ENCODE assay signal across 16 cellular contexts in the genomic region with DNA sequence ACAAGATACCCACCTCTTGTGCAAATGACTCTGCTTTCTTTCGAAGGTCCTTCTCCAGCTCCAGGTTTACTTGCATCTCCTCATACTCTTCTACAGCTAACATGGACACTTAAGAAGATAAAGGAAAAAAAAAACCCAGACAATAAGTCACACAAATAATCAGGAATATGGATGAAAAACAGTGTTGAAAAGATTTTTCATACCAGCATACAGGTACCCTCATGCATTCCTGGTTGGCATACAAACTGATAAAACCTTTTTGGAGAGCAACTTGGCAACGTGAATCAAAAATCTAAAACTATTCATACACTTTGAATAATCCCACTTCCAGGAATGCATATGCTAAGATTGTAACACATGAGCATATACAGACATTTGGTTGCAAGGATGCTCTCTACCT.
A peak's percentile ranks its signal among the peaks of the same experiment; 100 is the strongest.
DNase-seq lines count a peak whose midpoint lies in the region; TF ChIP-seq lines count a peak whose summit lies in the region.
"Had no signal": no experiment of that assay in that cellular context is flagged by ENCODE, and none has a peak within 500 bp of the region (broad histone marks: within the 10 kb centered on the region; RNA-seq: fewer than 3 reads in every experiment).

No MANE protein-coding gene starts in this region.

- no peak overlapping the region for H3K9ac ChIP-seq in parathyroid adenoma
- H3K9ac ChIP-seq: BLaER1 treated with 17β-estradiol and CSF1 and Interleukin-3, amounts not matched to agents 10 nM and 100 nM had no signal

- peak overlapping the region; percentile 40 for H2AFZ ChIP-seq in parathyroid adenoma

- H3K79me2 ChIP-seq in parathyroid adenoma, result no peaks in the 10 kb centered on the region

- H3K4me3 ChIP-seq in dorsolateral prefrontal cortex (no peak overlapping the region), parathyroid adenoma (ENCODE audit: low read depth, low read length) (no peak overlapping the region)
- H3K4me3 ChIP-seq: A549; BLaER1 treated with 17β-estradiol and CSF1 and Interleukin-3, amounts not matched to agents 10 nM and 100 nM had no signal

- intact Hi-C loops in dorsolateral prefrontal cortex (cut with DNase I), result loop anchor here in 1 of 2 donors (10.0 kb wide), 1 partner anchor 50 kb away; no protein-coding TSS in a partner anchor

- H3K4me1 ChIP-seq in parathyroid adenoma, result peaks cover 17% of the 10 kb centered on the region

- no peaks in the 10 kb centered on the region for H3K36me3 ChIP-seq in parathyroid adenoma (ENCODE audit: control insufficient read depth, insufficient read depth, low read length)

- H3K4me2 ChIP-seq in parathyroid adenoma (ENCODE audit: low read length), result no peak overlapping the region
- H3K4me2 ChIP-seq: A549; BLaER1 treated with 17β-estradiol and CSF1 and Interleukin-3, amounts not matched to agents 10 nM and 100 nM had no signal

- DNase-seq in dorsolateral prefrontal cortex (no peak), mesenteric fat pad (ENCODE audit: low spot score) (no peak)
- DNase-seq in activated CD4-positive, alpha-beta T cell treated with anti-CD3 and anti-CD28 coated beads, Interleukin-2, amount 50 U/mL, for 48 hours, result no peak
- DNase-seq: AML-193; Caco-2; Calu3; CD4-positive, alpha-beta T cell; CD8-positive, alpha-beta T cell; DMS79 treated with DMSO at 0.1 percent for 48 hours; GF-D8 had no signal

- no peaks in the 10 kb centered on the region for H3K27me3 ChIP-seq in dorsolateral prefrontal cortex
- no peaks in the 10 kb centered on the region for H3K27me3 ChIP-seq in parathyroid adenoma (ENCODE audit: control insufficient read depth, insufficient read depth, low read length)
- H3K27me3 ChIP-seq: BLaER1 treated with 17β-estradiol and CSF1 and Interleukin-3, amounts not matched to agents 10 nM and 100 nM had no signal

- H3K27ac ChIP-seq in dorsolateral prefrontal cortex (peak overlapping the region in 32 of 59 donors; percentile 2 to 80 (median 46)), parathyroid adenoma (peak overlapping the region; percentile 74), temporal lobe (ENCODE audit: low read depth, low read length) (peak overlapping the region; percentile 24)
- H3K27ac ChIP-seq: 22Rv1; A549; BLaER1 treated with 17β-estradiol and CSF1 and Interleukin-3, amounts not matched to agents 10 nM and 100 nM; C4-2B had no signal

- TF ChIP-seq CTCF in dorsolateral prefrontal cortex (IDR thresholded peaks at IDR 0.05 in 54 of 56, conservative IDR thresholded peaks at IDR 0.05 in 2 of 56; ENCODE audit: low read depth in 1 of 56, partially characterized antibody in 56 of 56) (no peak), parathyroid adenoma (IDR thresholded peaks at IDR 0.05) (no peak)

- no peaks in the 10 kb centered on the region for H3K9me3 ChIP-seq in parathyroid adenoma (ENCODE audit: control insufficient read depth, low read length)
- H3K9me3 ChIP-seq: A549; BLaER1 treated with 17β-estradiol and CSF1 and Interleukin-3, amounts not matched to agents 10 nM and 100 nM; Caco-2 had no signal

Comparison
In these comparisons a context has a peak if more than half of its experiments do, and no peak if none do; other contexts are left out.
1. H3K27ac ChIP-seq: peak in every context shown above with its lines; median percentile 74 in parathyroid adenoma; 46 in dorsolateral prefrontal cortex; 24 in temporal lobe.